Comparison of ENCODE assay signal across 36 cellular contexts in the genomic region with DNA sequence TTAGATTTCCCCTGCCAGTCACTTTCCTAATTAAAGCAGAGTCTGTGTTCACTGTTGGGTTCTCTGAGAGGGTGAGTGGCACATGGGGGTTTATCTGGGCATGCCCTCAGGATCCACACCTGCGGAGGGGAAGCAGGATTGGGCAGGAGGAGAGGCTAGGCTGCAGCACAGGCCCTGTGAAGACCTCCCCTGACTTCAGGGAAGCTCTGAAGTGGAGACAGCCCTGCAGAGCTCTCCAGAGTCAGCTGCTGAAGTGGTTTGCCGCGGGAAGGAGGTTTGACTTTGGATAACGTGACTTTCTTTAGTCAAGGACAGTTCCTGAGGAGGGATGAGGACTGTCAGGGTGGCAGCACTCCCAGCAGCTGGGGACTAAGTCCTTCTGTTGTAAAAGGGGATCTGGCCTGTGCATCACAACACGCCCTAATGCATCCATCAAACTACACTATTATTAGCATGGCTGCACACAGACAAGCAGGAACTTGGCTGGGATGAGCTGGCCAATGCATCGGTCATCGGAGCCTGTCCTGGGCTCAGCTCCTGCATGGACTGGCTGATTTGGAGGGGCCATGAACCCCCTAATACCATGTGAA. TPM values are rescaled to one million over a fixed set of nuclear protein-coding genes. Genes with fewer than 3 reads are reported as not detected.
DNase-seq lines count a peak whose midpoint lies in the region; ATAC-seq and TF ChIP-seq lines count a peak whose summit lies in the region.
"Had no signal": no experiment of that assay in that cellular context is flagged by ENCODE, and none has a peak within 500 bp of the region (broad histone marks: within the 10 kb centered on the region; RNA-seq: fewer than 3 reads in every experiment).

No MANE protein-coding gene starts in this region.

- ATAC-seq in Panc1 (peak; percentile 47), GM19455 (IDR thresholded peaks at IDR 0.05; ENCODE audit: unreplicated experiment) (no peak)
- ATAC-seq: pancreas had no signal

- no peak overlapping the region for H3K27ac Mint-ChIP-seq in neural progenitor cell
- H3K27ac Mint-ChIP-seq: activated T-helper 1 cell treated with anti-CD3 and anti-CD28 coated beads, Interleukin-12 subunit alpha, Interleukin-12 subunit beta, Interleukin-2, Interleukin-4 antibody, amounts not matched to agents 30 ng/mL and 10 ng/mL and 1 ng/mL, durations not matched to agents 14 hours and 24 hours and 36 hours; brain; CD8-positive, alpha-beta memory T cell; memory B cell; stimulated activated naive CD8-positive, alpha-beta T cell treated with anti-CD3 and anti-CD28 coated beads, Interleukin-15, Interleukin-2, amounts not matched to agents 100 ng/mL and 50 ng/mL, for 24 hours; T-helper 2 cell treated with Interferon-gamma antibody and Interleukin-4, amounts not matched to agents 5 μg/mL and 100 μg/mL, for 36 hours had no signal

- BruUV-seq in Panc1 (replicated peaks; lab: Mats Ljungman, UMichigan): no TSS peak

- H3K79me2 ChIP-seq in neural progenitor cell (ENCODE audit: low read depth): no peaks in the 10 kb centered on the region

- H2AFZ ChIP-seq in neural progenitor cell (replicated peaks): no peak overlapping the region

- no peak overlapping the region for H3K4me2 ChIP-seq in neural progenitor cell

- H3K9me3 Mint-ChIP-seq in neural progenitor cell: peaks cover 16% of the 10 kb centered on the region

- H3K36me3 ChIP-seq in Panc1 (ENCODE audit: control insufficient read depth, insufficient read depth, low read length): no peaks in the 10 kb centered on the region
- H3K36me3 ChIP-seq in neural progenitor cell: no peaks in the 10 kb centered on the region
- H3K36me3 ChIP-seq: pancreas, right atrium auricular region, thoracic aorta had no signal

- H3K4me3 ChIP-seq in Panc1 (ENCODE audit: low read depth in 2 of 2, low read length in 2 of 2): no peak overlapping the region
- no peak overlapping the region for H3K4me3 ChIP-seq in dorsolateral prefrontal cortex
- H3K4me3 ChIP-seq in neural progenitor cell: no peak overlapping the region
- H3K4me3 ChIP-seq: pancreas, right atrium auricular region, thoracic aorta had no signal

- peaks cover 9% of the 10 kb centered on the region for H3K27me3 ChIP-seq in Panc1 (ENCODE audit: control insufficient read depth, insufficient read depth, low read length)
- H3K27me3 ChIP-seq in dorsolateral prefrontal cortex: peaks cover 0 to 4% (median 0%) of the 10 kb centered on the region in 45 donors
- H3K27me3 ChIP-seq in neural progenitor cell: peaks cover 19% of the 10 kb centered on the region
- H3K27me3 ChIP-seq: right atrium auricular region had no signal

- H3K27me3 Mint-ChIP-seq in neural progenitor cell (ENCODE audit: insufficient read depth, low read depth): peaks cover 14% of the 10 kb centered on the region

- no peak overlapping the region for H3K9ac ChIP-seq in neural progenitor cell

- no peaks in the 10 kb centered on the region for H3K4me1 Mint-ChIP-seq in neural progenitor cell
- H3K4me1 Mint-ChIP-seq: brain; CD8-positive, alpha-beta memory T cell; neural crest cell had no signal

- H3K4me1 ChIP-seq in Panc1 (ENCODE audit: control insufficient read depth, insufficient read depth, low read length) (no peaks in the 10 kb centered on the region), neural progenitor cell (no peaks in the 10 kb centered on the region)
- H3K4me1 ChIP-seq: pancreas, right atrium auricular region had no signal

- in situ Hi-C loops in Panc1 (cut with HindIII; ENCODE audit: low pct_unique_long_range_greater_than_20kb, low sequenced_read_pairs): no loop called here

- H4K20me1 ChIP-seq in neural progenitor cell (ENCODE audit: low read depth): no peaks in the 10 kb centered on the region

- CTCF ChIA-PET in Panc1 (lab: Charles Lee): interaction anchor here (1.2 kb wide), 1 partner anchor 55 kb away, joined by 4 read pairs; no protein-coding TSS in a partner anchor

- H3K9me3 ChIP-seq in Panc1 (ENCODE audit: control insufficient read depth, insufficient read depth, low read depth, low read length) (peaks cover 16% of the 10 kb centered on the region; the same call in 1 of the 2 replicates), neural progenitor cell (ENCODE audit: low read depth) (no peaks in the 10 kb centered on the region)

- TF ChIP-seq CTCF in Panc1 (IDR thresholded peaks at IDR 0.05) (no peak), dorsolateral prefrontal cortex (IDR thresholded peaks at IDR 0.05 in 54 of 56, conservative IDR thresholded peaks at IDR 0.05 in 2 of 56; ENCODE audit: low read depth in 1 of 56, partially characterized antibody in 56 of 56) (no peak), neural progenitor cell (IDR thresholded peaks at IDR 0.05) (no peak)

- H3F3A ChIP-seq in neural progenitor cell (ENCODE audit: low read depth): no peaks in the 10 kb centered on the region

- intact Hi-C loops in Panc1 (cut with micrococcal nuclease; ENCODE audit: unreplicated experiment) (no loop called here), dorsolateral prefrontal cortex (cut with DNase I) (no loop called here)

- DNase-seq in activated CD8-positive, alpha-beta memory T cell treated with anti-CD3 and anti-CD28 coated beads for 24 hours: peak; percentile 44
- DNase-seq in activated CD8-positive, alpha-beta memory T cell treated with anti-CD3 and anti-CD28 coated beads, Interleukin-2, amount 50 U/mL, for 4 hours: no peak
- DNase-seq in Panc1 (ENCODE audit: low read depth, low spot score) (no peak), dorsolateral prefrontal cortex (peak in 5 of 10 donors; percentile 7 to 38 (median 29)), neural progenitor cell (ENCODE audit: low spot score) (no peak), germinal center (ENCODE audit: low spot score) (no peak)
- peak; percentile 6 for DNase-seq in stimulated activated CD8-positive, alpha-beta memory T cell treated with anti-CD3 and anti-CD28 coated beads, Interleukin-4, amount 100 ng/mL, for 48 hours
- DNase-seq: activated CD4-positive, alpha-beta T cell treated with anti-CD3 and anti-CD28 coated beads for 4 hours; activated naive CD4-positive, alpha-beta T cell treated with anti-CD3 and anti-CD28 coated beads, Interleukin-2, amount 50 U/mL, for 16 hours; AML-193; CD8-positive, alpha-beta memory T cell; effector memory CD4-positive, alpha-beta T cell; EL; erythroblast; glutamatergic neuron; KG1; NCI-H1092 treated with DMSO at 0.1 percent for 48 hours; NCI-H2029; NCI-H226; NCI-H69; pancreas; SHP77 treated with DMSO at 0.1 percent for 48 hours; stimulated activated CD4-positive, alpha-beta T cell treated with anti-CD3 and anti-CD28 coated beads, Interleukin-2, amount 100 ng/mL, for 24 hours had no signal

- POLR2A ChIA-PET in Panc1 (lab: Charles Lee): no interaction called here

- H3K4me3 Mint-ChIP-seq in neural progenitor cell: no peak overlapping the region
- H3K4me3 Mint-ChIP-seq: activated T-helper 1 cell treated with anti-CD3 and anti-CD28 coated beads, Interleukin-12 subunit alpha, Interleukin-12 subunit beta, Interleukin-2, Interleukin-4 antibody, amounts not matched to agents 30 ng/mL and 10 ng/mL and 1 ng/mL, durations not matched to agents 14 hours and 24 hours and 36 hours; brain; CD8-positive, alpha-beta memory T cell; memory B cell; neural crest cell; stimulated activated naive CD8-positive, alpha-beta T cell treated with anti-CD3 and anti-CD28 coated beads, Interleukin-15, Interleukin-2, amounts not matched to agents 100 ng/mL and 50 ng/mL, for 24 hours; T-helper 2 cell treated with Interferon-gamma antibody and Interleukin-4, amounts not matched to agents 5 μg/mL and 100 μg/mL, for 36 hours had no signal

- peaks cover 6% of the 10 kb centered on the region for H3K36me3 Mint-ChIP-seq in neural progenitor cell
- H3K36me3 Mint-ChIP-seq: memory B cell had no signal

- H3K27ac ChIP-seq in Panc1 (ENCODE audit: low read length) (no peak overlapping the region), dorsolateral prefrontal cortex (peak overlapping the region in 48 of 59 donors; percentile 5 to 94 (median 80)), neural progenitor cell (no peak overlapping the region)
- H3K27ac ChIP-seq: HL-60, pancreas, right atrium auricular region, thoracic aorta had no signal

RNA-seq across cellular contexts. Expression of a gene that starts 50.9 kb away (rescaled TPM):
- not detected for total RNA-seq in Panc1 (2021; ENCODE audit: unreplicated experiment)
- polyA plus RNA-seq in Panc1 (2012; ENCODE audit: insufficient read length): 0.08 TPM
- under 1 TPM in 2 of 120 experiments, not detected in 118; 0.12 to 0.18 TPM for total RNA-seq in dorsolateral prefrontal cortex
- not detected in 2 replicates for total RNA-seq in neural progenitor cell (ENCODE audit: low replicate concordance)
- total RNA-seq: A673; activated T-helper 1 cell treated with anti-CD3 and anti-CD28 coated beads, Interleukin-12 subunit alpha, Interleukin-12 subunit beta, Interleukin-2, Interleukin-4 antibody, amounts not matched to agents 30 ng/mL and 10 ng/mL and 1 ng/mL, durations not matched to agents 14 hours and 24 hours and 36 hours; CD8-positive, alpha-beta memory T cell; MCF 10A; neural crest cell; thoracic aorta; urinary bladder had no signal
- polyA plus RNA-seq: CD8-positive, alpha-beta memory T cell had no signal

Comparison
In these comparisons a context has a peak if more than half of its experiments do, and no peak if none do; other contexts are left out.
1. DNase-seq: peak in activated CD8-positive, alpha-beta memory T cell treated with anti-CD3 and anti-CD28 coated beads for 24 hours (single experiment) and stimulated activated CD8-positive, alpha-beta memory T cell treated with anti-CD3 and anti-CD28 coated beads, Interleukin-4, amount 100 ng/mL, for 48 hours (single experiment); none in activated CD8-positive, alpha-beta memory T cell treated with anti-CD3 and anti-CD28 coated beads, Interleukin-2, amount 50 U/mL, for 4 hours (single experiment), Panc1 (single experiment), neural progenitor cell (single experiment) and germinal center (single experiment).
2. H3K27ac ChIP-seq: peak in dorsolateral prefrontal cortex (48 of 59); none in Panc1 (single experiment) and neural progenitor cell (single experiment).